ENCODE assay signal across 9 cellular contexts in genomic region chr18:10070581-10071000, GRCh38.
"Had no signal": no experiment of that assay in that cellular context is flagged by ENCODE, and none has a peak within 500 bp of the region (broad histone marks: within the 10 kb centered on the region; RNA-seq: fewer than 3 reads in every experiment).

No MANE protein-coding gene starts in this region.

- DNase-seq: activated CD4-positive, alpha-beta T cell treated with anti-CD3 and anti-CD28 coated beads, Interleukin-2, amount 10 ng/mL, durations not matched to agents 24 days and 14 days; nephron progenitor cell; stimulated activated CD4-positive, alpha-beta T cell treated with anti-CD3 and anti-CD28 coated beads, Interleukin-15, amount 100 ng/mL, for 24 hours; stimulated activated CD4-positive, alpha-beta T cell treated with anti-CD3 and anti-CD28 coated beads, Interleukin-4, amount 100 ng/mL, for 24 hours; stimulated activated naive CD8-positive, alpha-beta T cell treated with anti-CD3 and anti-CD28 coated beads, Interleukin-15, amount 100 ng/mL, for 72 hours had no signal

- H3K4me3 ChIP-seq: thoracic aorta had no signal

- ATAC-seq: activated T-helper 17 cell treated with anti-CD3 and anti-CD28 coated beads, Interleukin-2, amount 50 U/mL, for 72 hours; left lobe of liver; stimulated activated naive CD8-positive, alpha-beta T cell treated with anti-CD3 and anti-CD28 coated beads, Interleukin-15, amount 100 ng/mL, for 72 hours; WTC11 had no signal

- H3K9me3 ChIP-seq: thoracic aorta had no signal

- H3K27ac ChIP-seq: thoracic aorta had no signal

- H3K36me3 ChIP-seq: thoracic aorta had no signal
